22 cellular contexts compared by ENCODE assay signal in genomic region chr2:143843696-143844095, GRCh38.
"Had no signal": no experiment of that assay in that cellular context is flagged by ENCODE, and none has a peak within 500 bp of the region (broad histone marks: within the 10 kb centered on the region; RNA-seq: fewer than 3 reads in every experiment).

No MANE protein-coding gene starts in this region.

- H3K4me3 Mint-ChIP-seq: T-cell had no signal

- H3K9me3 ChIP-seq: SJSA1 had no signal

- DNase-seq: KBM-7, MV-4-11, NCI-H1092, NCI-H1105 treated with DMSO at 0.1 percent for 48 hours, NCI-H1417 treated with DMSO at 0.1 percent for 48 hours, NCI-H1694, NCI-H187 treated with DMSO at 0.1 percent for 48 hours, NCI-H2029 treated with DMSO at 0.1 percent for 48 hours, NCI-H2171 treated with DMSO at 0.1 percent for 48 hours, NCI-H345, NCI-H446 treated with DMSO at 0.1 percent for 48 hours, NCI-H510A treated with DMSO at 0.1 percent for 48 hours, NCI-H774, Right ventricle myocardium superior, RPMI8226, SIG-M5, SW 1271, T-cell had no signal

- H3K9me3 Mint-ChIP-seq: T-cell had no signal

- FAIRE-seq: RCC 7860 had no signal

- H3K4me3 ChIP-seq: SJSA1, SK-N-MC had no signal

- H3K4me1 ChIP-seq: SJSA1 had no signal

- H3K36me3 ChIP-seq: SJSA1 had no signal

- H3K27me3 ChIP-seq: SJSA1 had no signal

- H3K27ac ChIP-seq: HL-60, SJSA1 had no signal

- H3K4me1 Mint-ChIP-seq: T-cell had no signal

- H3K36me3 Mint-ChIP-seq: T-cell had no signal

- H3K27ac Mint-ChIP-seq: T-cell had no signal
